In the genomic region with DNA sequence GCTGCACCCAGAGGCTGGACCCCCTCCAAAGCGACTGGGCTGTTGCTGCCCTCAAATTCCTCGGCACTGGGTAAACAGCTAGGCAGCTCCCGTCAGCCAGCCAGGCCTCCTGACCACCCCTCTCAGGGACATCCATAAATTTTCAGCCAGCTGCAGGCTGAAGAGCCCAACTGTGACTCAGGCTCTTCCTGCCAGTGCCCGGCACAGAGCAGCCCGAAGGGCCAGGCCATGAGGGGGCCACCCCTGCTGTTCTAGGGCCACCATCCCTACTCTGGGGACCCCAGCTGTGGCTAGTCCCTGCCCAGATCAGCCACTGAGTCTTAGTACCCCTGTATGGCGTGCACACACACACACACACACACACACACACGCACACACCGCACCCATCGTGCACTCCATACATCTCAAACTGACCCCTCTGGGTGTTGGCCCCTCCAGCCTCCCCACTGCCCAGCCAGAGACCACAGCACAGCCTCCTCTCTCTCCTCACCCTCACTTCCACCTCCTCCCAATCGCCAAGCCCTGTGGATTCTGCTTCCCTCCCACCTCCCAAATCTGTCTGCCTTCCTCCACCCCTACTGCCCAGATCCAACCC, we compare ENCODE assay signal across 11 cellular contexts. TPM values are rescaled to one million over a fixed set of nuclear protein-coding genes. Genes with fewer than 3 reads are reported as not detected.
DNase-seq lines count a peak whose midpoint lies in the region; ATAC-seq and TF ChIP-seq lines count a peak whose summit lies in the region.
"Had no signal": no experiment of that assay in that cellular context is flagged by ENCODE, and none has a peak within 500 bp of the region (broad histone marks: within the 10 kb centered on the region; RNA-seq: fewer than 3 reads in every experiment).

No MANE protein-coding gene starts in this region.

- intact Hi-C loops in CD8-positive, alpha-beta T cell (cut with DNase I, micrococcal nuclease), result no loop called here

- no peaks in the 10 kb centered on the region for H3K9me3 ChIP-seq in CD8-positive, alpha-beta T cell (ENCODE audit: low read length)
- H3K9me3 ChIP-seq in SJCRH30 (replicated peaks), result no peaks in the 10 kb centered on the region

- no peaks in the 10 kb centered on the region for H3K36me3 Mint-ChIP-seq in CD8-positive, alpha-beta T cell
- no peaks in the 10 kb centered on the region for H3K36me3 Mint-ChIP-seq in activated naive CD4-positive, alpha-beta T cell treated with anti-CD3 and anti-CD28 coated beads, Interleukin-2, amount 50 U/mL, for 72 hours
- peaks cover 3% of the 10 kb centered on the region; the same call in 1 of the 2 replicates for H3K36me3 Mint-ChIP-seq in WTC11

- H3K27me3 Mint-ChIP-seq in CD8-positive, alpha-beta T cell (ENCODE audit: low read depth), result no peaks in the 10 kb centered on the region
- H3K27me3 Mint-ChIP-seq in WTC11 (ENCODE audit: low read depth), result no peaks in the 10 kb centered on the region

- ATAC-seq in CD8-positive, alpha-beta T cell, result no peak
- ATAC-seq in activated naive CD4-positive, alpha-beta T cell treated with anti-CD3 and anti-CD28 coated beads, Interleukin-2, amount 50 U/mL, for 72 hours, result no peak
- ATAC-seq in GM21447 (IDR thresholded peaks at IDR 0.05; ENCODE audit: unreplicated experiment), result no peak
- no peak for ATAC-seq in WTC11

- no peak for TF ChIP-seq CTCF in CD8-positive, alpha-beta T cell (IDR thresholded peaks at IDR 0.05)
- TF ChIP-seq CTCF in WTC11 (IDR thresholded peaks at IDR 0.05), result no peak

- no peak overlapping the region for H3K27ac ChIP-seq in CD8-positive, alpha-beta T cell (ENCODE audit: low read depth, low read length)
- H3K27ac ChIP-seq in SJCRH30, result peak overlapping the region; percentile 90
- H3K27ac ChIP-seq in rectal smooth muscle tissue (ENCODE audit: low read depth, low read length), result peak overlapping the region; percentile 76

- H3K27ac Mint-ChIP-seq in CD8-positive, alpha-beta T cell, result peak overlapping the region; percentile 52
- H3K27ac Mint-ChIP-seq in activated naive CD4-positive, alpha-beta T cell treated with anti-CD3 and anti-CD28 coated beads, Interleukin-2, amount 50 U/mL, for 72 hours, result peak overlapping the region in 1 of 2 donors; percentile 78
- no peak overlapping the region for H3K27ac Mint-ChIP-seq in WTC11

- no peak overlapping the region for H3K9ac ChIP-seq in rectal smooth muscle tissue (ENCODE audit: low read length)

- POLR2A ChIA-PET in CD8-positive, alpha-beta T cell (lab: Charles Lee), result interaction anchor here (0.8 to 14.7 kb wide), 2 partner anchors 19 to 45 kb away, joined by 3 to 326 read pairs; no protein-coding TSS in a partner anchor
- POLR2A ChIA-PET in WTC11 (lab: Charles Lee), result interaction anchor here (0.5 kb wide), 1 partner anchor 274 kb away, joined by 3 read pairs; no protein-coding TSS in a partner anchor

- peaks cover 79% of the 10 kb centered on the region for H3K4me1 Mint-ChIP-seq in CD8-positive, alpha-beta T cell (ENCODE audit: low read depth)
- peaks cover 17% of the 10 kb centered on the region for H3K4me1 Mint-ChIP-seq in WTC11

- H3K36me3 ChIP-seq in CD8-positive, alpha-beta T cell (ENCODE audit: insufficient read depth, low read length), result no peaks in the 10 kb centered on the region
- H3K36me3 ChIP-seq in SJCRH30 (no peaks in the 10 kb centered on the region), rectal smooth muscle tissue (ENCODE audit: control insufficient read depth, insufficient read depth, low read length) (no peaks in the 10 kb centered on the region)

- no peaks in the 10 kb centered on the region for H3K27me3 ChIP-seq in CD8-positive, alpha-beta T cell (ENCODE audit: insufficient read depth, low read length)
- H3K27me3 ChIP-seq in SJCRH30 (no peaks in the 10 kb centered on the region), rectal smooth muscle tissue (ENCODE audit: control insufficient read depth, insufficient read depth, low read length) (no peaks in the 10 kb centered on the region)

- H3K4me1 ChIP-seq in CD8-positive, alpha-beta T cell (ENCODE audit: insufficient read depth, low read length), result peaks cover 61% of the 10 kb centered on the region
- H3K4me1 ChIP-seq in SJCRH30 (peaks cover 57% of the 10 kb centered on the region), rectal smooth muscle tissue (ENCODE audit: control insufficient read depth, insufficient read depth, low read length) (peaks cover 14% of the 10 kb centered on the region)

- no peak overlapping the region for H3K4me3 ChIP-seq in CD8-positive, alpha-beta T cell (ENCODE audit: low read depth, low read length)
- H3K4me3 ChIP-seq in SJCRH30 (no peak overlapping the region), rectal smooth muscle tissue (ENCODE audit: low read length) (no peak overlapping the region)

- DNase-seq in CD8-positive, alpha-beta T cell, result no peak
- peak; percentile 94 to 95 for DNase-seq in SJCRH30
- DNase-seq in globus pallidus (ENCODE audit: low spot score), result peak; percentile 78
- no peak for DNase-seq in COR-L47 (lab: John Stamatoyannopoulos, UW)
- DNase-seq in activated naive CD4-positive, alpha-beta T cell treated with anti-CD3 and anti-CD28 coated beads, Interleukin-2, amount 50 U/mL, for 72 hours (ENCODE audit: low spot score in 2 of 2), result no peak
- no peak for DNase-seq in WTC11 (ENCODE audit: low spot score)
- DNase-seq: activated CD4-positive, CD25-positive, alpha-beta regulatory T cell had no signal

- CTCF ChIA-PET in CD8-positive, alpha-beta T cell (lab: Charles Lee), result interaction anchor here (1.5 to 27.7 kb wide), 3 partner anchors 15 to 44 kb away, joined by 3 to 338 read pairs (median 7); no protein-coding TSS in a partner anchor
- CTCF ChIA-PET in WTC11 (lab: Charles Lee), result interaction anchor here (1.3 to 1.4 kb wide), 2 partner anchors 16 to 45 kb away, joined by 4 to 8 read pairs; no protein-coding TSS in a partner anchor

- H3K9me3 Mint-ChIP-seq in CD8-positive, alpha-beta T cell, result no peaks in the 10 kb centered on the region
- no peaks in the 10 kb centered on the region for H3K9me3 Mint-ChIP-seq in activated naive CD4-positive, alpha-beta T cell treated with anti-CD3 and anti-CD28 coated beads, Interleukin-2, amount 50 U/mL, for 72 hours
- peaks cover 9% of the 10 kb centered on the region; the same call in 1 of the 2 replicates for H3K9me3 Mint-ChIP-seq in WTC11

- H3K4me3 Mint-ChIP-seq in CD8-positive, alpha-beta T cell, result no peak overlapping the region
- H3K4me3 Mint-ChIP-seq in WTC11, result no peak overlapping the region

TF ChIP-seq in WTC11, 78 proteins besides CTCF, POLR2A, EP300 and RAD21:
- no peak for TF ChIP-seq EMX1 (CRISPR knock-in tag; IDR thresholded peaks at IDR 0.05)
TF ChIP-seq in WTC11: peak in this region for 0.

RNA-seq across cellular contexts. Expression of a gene that starts 6.2 kb away (rescaled TPM):
- 100 to 1,000 TPM; 629 to 653 TPM for total RNA-seq in CD8-positive, alpha-beta T cell
- 31.5 and 34.9 TPM in 2 replicates for total RNA-seq in SJCRH30 (2014; rRNA removed; shearing (Covaris generic))
- total RNA-seq in activated naive CD4-positive, alpha-beta T cell treated with anti-CD3 and anti-CD28 coated beads, Interleukin-2, amount 50 U/mL, for 72 hours, result 100 to 1,000 TPM; 248 to 298 TPM
- total RNA-seq in WTC11 (2021), result 1.3 to 1.5 TPM (median 1.3 TPM) in 3 replicates
- total RNA-seq: G401 had no signal

RNA-seq across cellular contexts. Expression of a gene that starts 40.4 kb away (rescaled TPM):
- total RNA-seq in CD8-positive, alpha-beta T cell, result 1 to 10 TPM; 6.6 to 7.4 TPM
- total RNA-seq in SJCRH30 (2014; rRNA removed; shearing (Covaris generic)), result 0.47 and 0.89 TPM in 2 replicates
- under 1 TPM; 0.31 to 0.66 TPM for total RNA-seq in activated naive CD4-positive, alpha-beta T cell treated with anti-CD3 and anti-CD28 coated beads, Interleukin-2, amount 50 U/mL, for 72 hours
- total RNA-seq in WTC11 (2021), result 0.16 to 0.25 TPM (median 0.24 TPM) in 3 replicates
- total RNA-seq: bronchial epithelial cell had no signal

Comparison
In these comparisons a context has a peak if more than half of its experiments do, and no peak if none do; other contexts are left out.
1. DNase-seq: peak in SJCRH30 (2 of 2) and globus pallidus (single experiment); none in CD8-positive, alpha-beta T cell (0 of 7), COR-L47 (single experiment), activated naive CD4-positive, alpha-beta T cell treated with anti-CD3 and anti-CD28 coated beads, Interleukin-2, amount 50 U/mL, for 72 hours (0 of 2) and WTC11 (single experiment).
2. RNA of a gene that starts 6.2 kb away (total RNA-seq): 629 to 653 TPM in CD8-positive, alpha-beta T cell, 248 to 298 TPM in activated naive CD4-positive, alpha-beta T cell treated with anti-CD3 and anti-CD28 coated beads, Interleukin-2, amount 50 U/mL, for 72 hours and 31.5 to 34.9 TPM in SJCRH30; 1.3 to 1.5 TPM in WTC11; every median in the first group is over 10 times any median in the second.